8 cellular contexts compared by ENCODE assay signal in the genomic region with DNA sequence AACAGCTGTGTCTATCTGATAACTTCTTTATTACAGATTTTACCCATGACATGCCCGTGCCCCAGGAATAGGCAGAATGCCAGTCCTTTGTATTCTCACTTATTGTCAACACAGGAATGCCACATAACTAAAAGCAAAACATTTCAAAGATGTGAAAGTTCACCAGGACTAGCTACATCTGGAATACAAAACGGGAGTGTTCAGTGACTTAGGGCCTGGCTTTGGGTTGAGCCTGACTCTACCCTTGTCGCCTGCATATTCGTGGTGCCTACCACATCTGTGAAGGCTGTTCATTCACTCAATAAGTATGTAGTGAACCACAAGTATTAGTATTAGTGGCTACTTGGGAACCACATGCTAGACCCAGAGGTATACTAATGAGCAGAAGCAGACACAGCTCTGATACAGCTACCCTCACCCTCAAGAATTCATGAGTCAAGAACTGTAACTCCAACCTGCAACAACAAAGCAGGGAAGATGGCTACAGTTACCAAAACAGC. TPM values are rescaled to one million over a fixed set of nuclear protein-coding genes. Genes with fewer than 3 reads are reported as not detected.
DNase-seq lines count a peak whose midpoint lies in the region; ATAC-seq and TF ChIP-seq lines count a peak whose summit lies in the region.

No MANE protein-coding gene starts in this region.

- no peaks in the 10 kb centered on the region for H3K27me3 Mint-ChIP-seq in CD4-positive, alpha-beta T cell
- H3K27me3 Mint-ChIP-seq in Caco-2 (ENCODE audit: insufficient read depth, unreplicated experiment): no peaks in the 10 kb centered on the region

- TF ChIP-seq POLR2A in lower leg skin (IDR thresholded peaks at IDR 0.05): no peak

- no TSS peak for BruUV-seq in Caco-2 (replicated peaks; lab: Mats Ljungman, UMichigan)

- H3K4me2 ChIP-seq in smooth muscle cell: peak overlapping the region; percentile 62

- H3K36me3 ChIP-seq in duodenal mucosa (ENCODE audit: control insufficient read depth in 1 of 2, insufficient read depth in 2 of 2, low read length in 2 of 2): peaks cover 0 to 11% of the 10 kb centered on the region in 2 donors
- H3K36me3 ChIP-seq in smooth muscle cell (ENCODE audit: low read depth): no peaks in the 10 kb centered on the region
- no peaks in the 10 kb centered on the region for H3K36me3 ChIP-seq in Caco-2 (ENCODE audit: control insufficient read depth, insufficient read depth, low read length)

- no peaks in the 10 kb centered on the region for H3K27me3 ChIP-seq in CD4-positive, alpha-beta T cell (ENCODE audit: control insufficient read depth, insufficient read depth, low read length)
- H3K27me3 ChIP-seq in duodenal mucosa (ENCODE audit: control insufficient read depth in 1 of 2, insufficient read depth in 2 of 2, low read length in 2 of 2) (no peaks in the 10 kb centered on the region), smooth muscle cell (ENCODE audit: low read depth) (no peaks in the 10 kb centered on the region), Caco-2 (replicated peaks; ENCODE audit: control insufficient read depth, insufficient read depth, low read length) (no peaks in the 10 kb centered on the region)

- H3K9ac ChIP-seq in duodenal mucosa (ENCODE audit: low read depth in 1 of 2, low read length in 2 of 2) (peak overlapping the region; percentile 27 to 35), smooth muscle cell (ENCODE audit: low read depth) (peak overlapping the region; percentile 64)

- WGBS in smooth muscle cell (ENCODE audit: low lambda C conversion rate): 32% methylated on average over 4 of the region's 4 CpGs
- 26 to 45% methylated on average over 4 of the region's 4 CpGs for WGBS in lower leg skin, 2 donors

- peaks cover 26% of the 10 kb centered on the region for H3F3A ChIP-seq in smooth muscle cell (ENCODE audit: low read depth)

- peak overlapping the region; percentile 53 for H3K27ac ChIP-seq in CD4-positive, alpha-beta T cell (ENCODE audit: low read depth, low read length)
- H3K27ac ChIP-seq in duodenal mucosa (ENCODE audit: low read depth, low read length) (no peak overlapping the region), smooth muscle cell (ENCODE audit: low read depth) (peak overlapping the region; percentile 91)

- no peaks in the 10 kb centered on the region for H3K79me2 ChIP-seq in smooth muscle cell (ENCODE audit: low read depth)

- H2AFZ ChIP-seq in smooth muscle cell (ENCODE audit: low read depth): no peak overlapping the region

- peak; percentile 11 for ATAC-seq in CD4-positive, alpha-beta T cell (ENCODE audit: poor library complexity)
- peak; percentile 37 for ATAC-seq in GM19455 (IDR thresholded peaks at IDR 0.05; ENCODE audit: unreplicated experiment)
- peak; percentile 52 for ATAC-seq in HG03571 (IDR thresholded peaks at IDR 0.05; ENCODE audit: unreplicated experiment)

- no peaks in the 10 kb centered on the region for H3K9me3 ChIP-seq in CD4-positive, alpha-beta T cell (ENCODE audit: control insufficient read depth, low read length)
- H3K9me3 ChIP-seq in duodenal mucosa (ENCODE audit: control insufficient read depth in 1 of 2, low read length in 2 of 2) (no peaks in the 10 kb centered on the region), smooth muscle cell (replicated peaks; ENCODE audit: low read depth) (no peaks in the 10 kb centered on the region), Caco-2 (no peaks in the 10 kb centered on the region)

- CTCF ChIA-PET in CD4-positive, alpha-beta T cell (lab: Charles Lee): interaction anchor here (1.4 to 2.8 kb wide), 2 partner anchors 10 to 76 kb away, joined by 8 to 14 read pairs; no protein-coding TSS in a partner anchor
- CTCF ChIA-PET in Caco-2 (lab: Charles Lee): no interaction called here

- H3K27ac Mint-ChIP-seq in CD4-positive, alpha-beta T cell: peak overlapping the region; percentile 93
- no peak overlapping the region for H3K27ac Mint-ChIP-seq in Caco-2 (ENCODE audit: unreplicated experiment)

- no peak for TF ChIP-seq CTCF in CD4-positive, alpha-beta T cell (IDR thresholded peaks at IDR 0.05)
- TF ChIP-seq CTCF in smooth muscle cell (IDR thresholded peaks at IDR 0.05; ENCODE audit: borderline replicate concordance, insufficient read depth, poor library complexity, severe bottlenecking) (no peak), lower leg skin (IDR thresholded peaks at IDR 0.05) (no peak), Caco-2 (IDR thresholded peaks at IDR 0.05; ENCODE audit: insufficient read depth in 1 of 2, low read depth in 1 of 2, low read length in 1 of 2, severe bottlenecking in 1 of 2, unreplicated experiment in 1 of 2) (no peak)

- no peaks in the 10 kb centered on the region for H4K20me1 ChIP-seq in smooth muscle cell (ENCODE audit: low read depth)

- H3K4me1 ChIP-seq in duodenal mucosa (ENCODE audit: control insufficient read depth in 1 of 2, insufficient read depth in 2 of 2, low read length in 2 of 2) (peaks cover 53 to 54% of the 10 kb centered on the region in 2 donors), smooth muscle cell (ENCODE audit: low read depth) (peaks cover 4% of the 10 kb centered on the region), Caco-2 (peaks cover 4% of the 10 kb centered on the region)

- POLR2A ChIA-PET in CD4-positive, alpha-beta T cell (lab: Charles Lee): interaction anchor here (1.0 to 2.1 kb wide), 3 partner anchors 10 to 42 kb away, joined by 3 to 12 read pairs (median 4); no protein-coding TSS in a partner anchor
- POLR2A ChIA-PET in Caco-2 (lab: Charles Lee): no interaction called here

- H3K36me3 Mint-ChIP-seq in CD4-positive, alpha-beta T cell (ENCODE audit: low read depth): peaks cover 38% of the 10 kb centered on the region
- H3K36me3 Mint-ChIP-seq in Caco-2 (ENCODE audit: insufficient read depth, unreplicated experiment): no peaks in the 10 kb centered on the region

- intact Hi-C loops in CD4-positive, alpha-beta T cell (cut with DNase I, micrococcal nuclease): no loop called here
- intact Hi-C loops in lower leg skin (cut with DNase I; ENCODE audit: low total_unique reads) (no loop called here), Caco-2 (cut with micrococcal nuclease; ENCODE audit: unreplicated experiment) (no loop called here)

- H3K4me3 Mint-ChIP-seq in CD4-positive, alpha-beta T cell: peak overlapping the region; percentile 91
- H3K4me3 Mint-ChIP-seq in Caco-2 (ENCODE audit: unreplicated experiment): no peak overlapping the region

- H3K4me3 ChIP-seq in duodenal mucosa (ENCODE audit: low read depth in 1 of 2, low read length in 2 of 2) (peak overlapping the region; percentile 62 to 98), smooth muscle cell (no peak overlapping the region), lower leg skin (ENCODE audit: low read depth, poor library complexity, severe bottlenecking) (no peak overlapping the region), Caco-2 (ENCODE audit: low read depth, low read length) (no peak overlapping the region)

- H3K4me1 Mint-ChIP-seq in CD4-positive, alpha-beta T cell (ENCODE audit: low read depth): peaks cover 93% of the 10 kb centered on the region
- H3K4me1 Mint-ChIP-seq in Caco-2 (ENCODE audit: low read depth, unreplicated experiment): peaks cover 7% of the 10 kb centered on the region

- no peaks in the 10 kb centered on the region for H3K9me3 Mint-ChIP-seq in CD4-positive, alpha-beta T cell
- H3K9me3 Mint-ChIP-seq in Caco-2 (ENCODE audit: unreplicated experiment): no peaks in the 10 kb centered on the region

- no peak for DNase-seq in CD4-positive, alpha-beta T cell
- DNase-seq in smooth muscle cell (lab: John Stamatoyannopoulos, UW; ENCODE audit: unreplicated experiment) (no peak), NOMO-1 treated with DMSO at 0.1 percent for 48 hours (lab: John Stamatoyannopoulos, UW; ENCODE audit: unreplicated experiment) (no peak), lower leg skin (ENCODE audit: low spot score in 2 of 2) (no peak), Caco-2 (no peak)

RNA-seq across cellular contexts. Expression of a gene that starts 2.8 kb away (rescaled TPM):
- 1 to 10 TPM; 9.2 to 9.5 TPM for total RNA-seq in CD4-positive, alpha-beta T cell
- total RNA-seq in smooth muscle cell (18.3 and 37.1 TPM in 2 replicates), lower leg skin (10 to 100 TPM; 57.5 to 75.2 (median 68.4) TPM), Caco-2 (2022) (not detected in 2 replicates)
- polyA plus RNA-seq in smooth muscle cell: 16.4 and 22.4 TPM in 2 replicates

Comparison
In these comparisons a context has a peak if more than half of its experiments do, and no peak if none do; other contexts are left out.
1. H3K4me3 ChIP-seq: peak in duodenal mucosa (2 of 2); none in smooth muscle cell (single experiment), lower leg skin (single experiment) and Caco-2 (single experiment).
2. Peak in every context shown above with its lines, with median percentiles within 50 percentile points of each other: ATAC-seq.